ENCODE assay signal across 19 cellular contexts in the genomic region with DNA sequence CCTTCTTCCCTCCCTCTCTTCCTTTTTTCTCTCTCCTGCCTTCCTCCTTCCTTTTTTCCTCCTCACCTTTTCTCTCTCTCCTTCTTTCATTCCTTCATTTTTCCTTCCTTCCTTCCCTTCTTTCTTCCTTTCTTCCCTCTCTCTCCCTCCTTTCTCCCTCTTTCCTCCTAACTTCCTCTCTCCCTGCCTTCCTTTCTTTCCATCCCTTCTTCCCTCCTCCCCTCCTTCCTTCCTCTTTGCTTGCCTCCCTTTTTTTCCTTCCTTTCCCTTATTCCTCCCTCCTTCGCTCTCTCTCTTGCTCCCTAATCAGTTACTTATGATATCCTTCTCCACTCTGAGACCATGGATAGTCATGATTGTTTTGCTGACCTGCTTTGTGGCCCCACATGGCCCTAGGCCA. TPM values are rescaled to one million over a fixed set of nuclear protein-coding genes. Genes with fewer than 3 reads are reported as not detected.
DNase-seq lines count a peak whose midpoint lies in the region; ATAC-seq, FAIRE-seq and TF ChIP-seq lines count a peak whose summit lies in the region.
"Had no signal": no experiment of that assay in that cellular context is flagged by ENCODE, and none has a peak within 500 bp of the region (broad histone marks: within the 10 kb centered on the region; RNA-seq: fewer than 3 reads in every experiment).

No MANE protein-coding gene starts in this region.

- no peaks in the 10 kb centered on the region for H3K9me3 ChIP-seq in Karpas-422 (ENCODE audit: low read length)
- H3K9me3 ChIP-seq in K562 (replicated peaks; ENCODE audit: control insufficient read depth, insufficient read depth, low read depth, low read length): no peaks in the 10 kb centered on the region
- H3K9me3 ChIP-seq in ovary: no peaks in the 10 kb centered on the region
- H3K9me3 ChIP-seq: Caco-2 had no signal

- DNase-seq in Karpas-422 (no peak), K562 (ENCODE audit: extremely low read depth in 1 of 4, low spot score in 3 of 4) (no peak), AG20443 (ENCODE audit: low spot score) (no peak), left ventricle myocardium superior (no peak), ovary (no peak), Calu3 (no peak)
- DNase-seq: ACHN; AML-193; Caco-2; CD4-positive, alpha-beta T cell; DMS79 treated with DMSO at 0.1 percent for 48 hours; EL; GOT3; H7 had no signal

- TF ChIP-seq CTCF in K562 (IDR thresholded peaks at IDR 0.05 in 2 of 3, conservative IDR thresholded peaks at IDR 0.05 in 1 of 3; ENCODE audit: insufficient read depth in 2 of 3, low read depth in 1 of 3, low read length in 3 of 3): no peak
- no peak for TF ChIP-seq CTCF in ovary (IDR thresholded peaks at IDR 0.05)
- no peak for TF ChIP-seq CTCF in Calu3 (IDR thresholded peaks at IDR 0.05; ENCODE audit: unreplicated experiment)

- H3K36me3 ChIP-seq in Karpas-422 (ENCODE audit: insufficient read depth, low read length) (0 out of 2 replicates have a peak, but pooled peaks cover 11% of the 10 kb centered on the region), K562 (ENCODE audit: control insufficient read depth, insufficient read depth, low read length) (no peaks in the 10 kb centered on the region), ovary (no peaks in the 10 kb centered on the region)

- H3K27ac ChIP-seq in Karpas-422 (ENCODE audit: low read length) (peak overlapping the region; percentile 49), K562 (ENCODE audit: extremely low read depth, low read depth, low read length) (no peak overlapping the region), ovary (no peak overlapping the region)
- H3K27ac ChIP-seq: C4-2B, KMS-11 had no signal

- in situ Hi-C loops in K562 (cut with MboI): no loop called here

- peaks cover 11% of the 10 kb centered on the region for H3K36me3 Mint-ChIP-seq in stimulated activated memory B cell treated with anti-CD40 and anti-IgM and Interleukin-4, amounts not matched to agents 10 μg/mL and 1 μg/mL and 100 μg/mL, for 72 hours
- H3K36me3 Mint-ChIP-seq in Calu3 (ENCODE audit: insufficient read depth, unreplicated experiment): no peaks in the 10 kb centered on the region

- no peak overlapping the region for H2AFZ ChIP-seq in Karpas-422 (ENCODE audit: low read length)
- no peak overlapping the region for H2AFZ ChIP-seq in K562 (ENCODE audit: low read depth, low read length)

- H3K79me2 ChIP-seq in Karpas-422 (ENCODE audit: low read length) (peaks cover 81% of the 10 kb centered on the region), K562 (ENCODE audit: control insufficient read depth, insufficient read depth, low read length) (no peaks in the 10 kb centered on the region)

- FAIRE-seq in K562 (lab: Jason Lieb, UNC): no peak
- FAIRE-seq: A204.1 had no signal

- peaks cover 29% of the 10 kb centered on the region for H3K4me1 Mint-ChIP-seq in stimulated activated memory B cell treated with anti-CD40 and anti-IgM and Interleukin-4, amounts not matched to agents 10 μg/mL and 1 μg/mL and 100 μg/mL, for 72 hours
- no peaks in the 10 kb centered on the region for H3K4me1 Mint-ChIP-seq in Calu3 (ENCODE audit: low read depth, unreplicated experiment)

- POLR2A ChIA-PET in K562 (lab: Yijun Ruan, JAX): no interaction called here

- WGBS in K562 (ENCODE audit: insufficient coverage, low coverage, missing lambda C conversion rate): 0% methylated on average over 1 of the region's 1 CpG
- WGBS in ovary, 3 donors: 96 to 100% (median 100%) methylated on average over 1 of the region's 1 CpG

- H3K27me3 ChIP-seq in Karpas-422 (ENCODE audit: low read length): no peaks in the 10 kb centered on the region
- H3K27me3 ChIP-seq in K562 (ENCODE audit: control insufficient read depth in 2 of 2, insufficient read depth in 2 of 2, low read length in 2 of 2): no peaks in the 10 kb centered on the region
- no peaks in the 10 kb centered on the region for H3K27me3 ChIP-seq in ovary

- no peaks in the 10 kb centered on the region for H3K9me2 ChIP-seq in Karpas-422 (replicated peaks; ENCODE audit: insufficient read depth, low read length)

- H3K9me1 ChIP-seq in K562 (ENCODE audit: control insufficient read depth, insufficient read depth, low read length): no peaks in the 10 kb centered on the region

- peaks cover 55% of the 10 kb centered on the region for H3K4me1 ChIP-seq in Karpas-422 (ENCODE audit: low read length)
- H3K4me1 ChIP-seq in K562 (replicated peaks in 1 of 2; ENCODE audit: control insufficient read depth in 2 of 2, insufficient read depth in 2 of 2, low read length in 2 of 2): no peaks in the 10 kb centered on the region
- no peaks in the 10 kb centered on the region for H3K4me1 ChIP-seq in ovary (ENCODE audit: insufficient read depth)
- H3K4me1 ChIP-seq: Caco-2 had no signal

- no peak for TF ChIP-seq RAD21 in K562 (CRISPR knock-in tag; conservative IDR thresholded peaks at IDR 0.05 in 1 of 2, IDR thresholded peaks at IDR 0.05 in 1 of 2)

- CTCF ChIA-PET in K562 (lab: Yijun Ruan, JAX; ENCODE audit: low intra/inter-chr PET ratio): no interaction called here
- CTCF ChIA-PET in Calu3 (lab: Charles Lee): no interaction called here

- no peaks in the 10 kb centered on the region for H3K9me3 Mint-ChIP-seq in stimulated activated memory B cell treated with anti-CD40 and anti-IgM and Interleukin-4, amounts not matched to agents 10 μg/mL and 1 μg/mL and 100 μg/mL, for 72 hours
- H3K9me3 Mint-ChIP-seq in Calu3 (ENCODE audit: low read depth, unreplicated experiment): no peaks in the 10 kb centered on the region
- H3K9me3 Mint-ChIP-seq: CD4-positive, alpha-beta T cell had no signal

- peak; percentile 8 for ATAC-seq in GM19351 (IDR thresholded peaks at IDR 0.05; ENCODE audit: unreplicated experiment)
- no peak for ATAC-seq in K562
- no peak for ATAC-seq in stimulated activated memory B cell treated with anti-CD40 and anti-IgM and Interleukin-4, amounts not matched to agents 10 μg/mL and 1 μg/mL and 100 μg/mL, for 72 hours
- ATAC-seq in left ventricle myocardium superior: no peak

- H3K9ac ChIP-seq in Karpas-422 (ENCODE audit: low read length) (no peak overlapping the region), K562 (ENCODE audit: insufficient read depth in 1 of 2, low read depth in 2 of 2, low read length in 2 of 2) (no peak overlapping the region)
- H3K9ac ChIP-seq: KMS-11 had no signal

- TF ChIP-seq EP300 in K562 (IDR thresholded peaks at IDR 0.05; ENCODE audit: low read length): no peak
- TF ChIP-seq EP300 in ovary (IDR thresholded peaks at IDR 0.05): no peak

- BruUV-seq in K562 (replicated peaks; lab: Mats Ljungman, UMichigan): no TSS peak
- BruUV-seq in Calu3 (replicated peaks; lab: Mats Ljungman, UMichigan): no TSS peak

- no peak overlapping the region for H3K4me3 ChIP-seq in Karpas-422 (ENCODE audit: low read length)
- no peak overlapping the region for H3K4me3 ChIP-seq in K562
- H3K4me3 ChIP-seq in ovary: no peak overlapping the region

- H3K4me2 ChIP-seq in Karpas-422 (ENCODE audit: low read depth, low read length, poor library complexity, severe bottlenecking): no peak overlapping the region
- H3K4me2 ChIP-seq in K562 (ENCODE audit: insufficient read depth, low read length): no peak overlapping the region
- H3K4me2 ChIP-seq: KMS-11 had no signal

- H3K4me3 Mint-ChIP-seq in stimulated activated memory B cell treated with anti-CD40 and anti-IgM and Interleukin-4, amounts not matched to agents 10 μg/mL and 1 μg/mL and 100 μg/mL, for 72 hours: no peak overlapping the region
- H3K4me3 Mint-ChIP-seq in Calu3 (ENCODE audit: low read depth, unreplicated experiment): no peak overlapping the region
- H3K4me3 Mint-ChIP-seq: CD4-positive, alpha-beta T cell had no signal

- peak overlapping the region; percentile 57 for H3K27ac Mint-ChIP-seq in stimulated activated memory B cell treated with anti-CD40 and anti-IgM and Interleukin-4, amounts not matched to agents 10 μg/mL and 1 μg/mL and 100 μg/mL, for 72 hours
- no peak overlapping the region for H3K27ac Mint-ChIP-seq in Calu3 (ENCODE audit: unreplicated experiment)
- H3K27ac Mint-ChIP-seq: CD4-positive, alpha-beta T cell had no signal

- intact Hi-C loops in K562 (cut with micrococcal nuclease): no loop called here
- intact Hi-C loops in left ventricle myocardium superior (cut with micrococcal nuclease): no loop called here
- intact Hi-C loops in ovary (cut with DNase I): no loop called here
- intact Hi-C loops in Calu3 (cut with micrococcal nuclease; ENCODE audit: unreplicated experiment): no loop called here

- no peaks in the 10 kb centered on the region for H3K27me3 Mint-ChIP-seq in stimulated activated memory B cell treated with anti-CD40 and anti-IgM and Interleukin-4, amounts not matched to agents 10 μg/mL and 1 μg/mL and 100 μg/mL, for 72 hours
- H3K27me3 Mint-ChIP-seq in Calu3 (ENCODE audit: unreplicated experiment): no peaks in the 10 kb centered on the region
- H3K27me3 Mint-ChIP-seq: CD4-positive, alpha-beta T cell had no signal

- TF ChIP-seq POLR2A in K562 (conservative IDR thresholded peaks at IDR 0.05) (no peak), ovary (IDR thresholded peaks at IDR 0.05) (no peak)

- no peaks in the 10 kb centered on the region for H4K20me1 ChIP-seq in Karpas-422 (ENCODE audit: insufficient read depth, low read depth, low read length)
- no peaks in the 10 kb centered on the region for H4K20me1 ChIP-seq in K562 (replicated peaks; ENCODE audit: control insufficient read depth, insufficient read depth, low read length)

RNA-seq across cellular contexts. Expression of a gene that starts 56.7 kb away (rescaled TPM):
- 36.8 and 41.2 TPM in 2 replicates for total RNA-seq in Karpas-422 (2014; rRNA removed; shearing (Covaris generic); ENCODE audit: low replicate concordance)
- 20.5 and 30.5 TPM in 2 replicates for total RNA-seq in K562 (2011; cell fraction: chromatin; rRNA removed; ENCODE audit: low replicate concordance)
- 10.2 and 12.4 TPM in 2 replicates for total RNA-seq in K562 (2011; cell fraction: nucleolus; rRNA removed)
- 20.8 and 28.0 TPM in 2 replicates for total RNA-seq in K562 (2011; cell fraction: nucleoplasm; rRNA removed)
- 13.6 and 13.8 TPM in 2 replicates for total RNA-seq in K562 (2014; rRNA removed)
- 21.1 and 21.2 TPM in 2 replicates for total RNA-seq in K562 (2014; rRNA removed; fragmentation: Illumina TruSeq; extraction: Trizol)
- total RNA-seq in K562 (2015; rRNA removed; fragmentation: Illumina TruSeq; extraction: Trizol): 19.0 and 21.4 TPM in 2 replicates
- total RNA-seq in K562 (2021): 29.2 and 31.7 TPM in 2 replicates
- polyA plus RNA-seq in K562 (2011; rRNA removed): 36.7 and 48.6 TPM in 2 replicates
- polyA plus RNA-seq in K562 (2011; cell fraction: cytosol; rRNA removed): 28.7 and 34.0 TPM in 2 replicates
- polyA plus RNA-seq in K562 (2011; cell fraction: nucleus; rRNA removed): 12.5 and 15.8 TPM in 2 replicates
- 29.9 and 35.2 TPM in 2 replicates for polyA plus RNA-seq in K562 (2012)
- polyA plus RNA-seq in K562 (2014; fragmentation: Illumina TruSeq; extraction: Trizol): 29.8 and 36.7 TPM in 2 replicates
- polyA plus RNA-seq in K562 (2014; fragmentation: Nextera tagmentation; extraction: Ambion mirVana): 10 to 100 TPM; 61.9 to 63.0 TPM
- polyA plus RNA-seq in K562 (2014; rRNA removed): 27.8 and 31.3 TPM in 2 replicates
- 48.9 and 52.5 TPM in 2 replicates for polyA minus RNA-seq in K562 (2011; rRNA and poly(A)+ RNA removed)
- 21.5 and 21.8 TPM in 2 replicates for polyA minus RNA-seq in K562 (2011; cell fraction: cytosol; rRNA and poly(A)+ RNA removed)
- polyA minus RNA-seq in K562 (2011; cell fraction: nucleus; rRNA and poly(A)+ RNA removed): 10.6 and 16.1 TPM in 2 replicates
- total RNA-seq in left ventricle myocardium superior: 21.9 TPM
- total RNA-seq in ovary: 10 to 100 TPM in 6 of 7 donors, 1 to 10 TPM in 1; 7.3 to 17.9 (median 14.8) TPM
- 10 to 100 TPM in 1 of 2 donors, 1 to 10 TPM in 1; 7.0 to 15.0 TPM for polyA plus RNA-seq in ovary
- total RNA-seq in Calu3 (2022): 30.6 and 36.6 TPM in 2 replicates

RNA-seq across cellular contexts. Expression of a gene that starts 57.1 kb away (rescaled TPM):
- total RNA-seq in Karpas-422 (2014; rRNA removed; shearing (Covaris generic); ENCODE audit: low replicate concordance): 15.6 and 28.5 TPM in 2 replicates
- total RNA-seq in K562 (2011; cell fraction: chromatin; rRNA removed; ENCODE audit: low replicate concordance): 0.65 and 1.1 TPM in 2 replicates
- 0.66 and 0.83 TPM in 2 replicates for total RNA-seq in K562 (2011; cell fraction: nucleolus; rRNA removed)
- 1.2 and 1.8 TPM in 2 replicates for total RNA-seq in K562 (2011; cell fraction: nucleoplasm; rRNA removed)
- total RNA-seq in K562 (2014; rRNA removed) (0.36 and 0.65 TPM in 2 replicates), K562 (2014; rRNA removed; fragmentation: Illumina TruSeq; extraction: Trizol) (0.83 and 0.91 TPM in 2 replicates), K562 (2015; rRNA removed; fragmentation: Illumina TruSeq; extraction: Trizol) (1.1 and 1.3 TPM in 2 replicates), K562 (2021) (0.73 and 0.76 TPM in 2 replicates), left ventricle myocardium superior (4.7 TPM), ovary (1 to 10 TPM; 2.6 to 8.4 (median 6.1) TPM), Calu3 (2022) (11.4 and 14.1 TPM in 2 replicates)
- polyA plus RNA-seq in K562 (2011; rRNA removed) (0.53 and 0.63 TPM in 2 replicates), K562 (2014; fragmentation: Illumina TruSeq; extraction: Trizol) (0.75 and 0.89 TPM in 2 replicates), K562 (2014; fragmentation: Nextera tagmentation; extraction: Ambion mirVana) (under 1 TPM; 0.14 to 0.39 TPM), K562 (2014; rRNA removed) (0.21 and 0.45 TPM in 2 replicates), ovary (10 to 100 TPM in 1 of 2 donors, 1 to 10 TPM in 1; 3.8 to 11.7 TPM)
- 0.52 and 0.59 TPM in 2 replicates for polyA plus RNA-seq in K562 (2011; cell fraction: cytosol; rRNA removed)
- 0.48 and 0.51 TPM in 2 replicates for polyA plus RNA-seq in K562 (2011; cell fraction: nucleus; rRNA removed)
- polyA plus RNA-seq in K562 (2012): 0.87 and 0.93 TPM in 2 replicates
- polyA minus RNA-seq in K562 (2011; rRNA and poly(A)+ RNA removed): 1.7 and 1.8 TPM in 2 replicates
- 0.64 and 0.86 TPM in 2 replicates for polyA minus RNA-seq in K562 (2011; cell fraction: cytosol; rRNA and poly(A)+ RNA removed)
- polyA minus RNA-seq in K562 (2011; cell fraction: nucleus; rRNA and poly(A)+ RNA removed): 0.54 and 0.89 TPM in 2 replicates
